ENCODE assay signal across 28 cellular contexts in the genomic region with DNA sequence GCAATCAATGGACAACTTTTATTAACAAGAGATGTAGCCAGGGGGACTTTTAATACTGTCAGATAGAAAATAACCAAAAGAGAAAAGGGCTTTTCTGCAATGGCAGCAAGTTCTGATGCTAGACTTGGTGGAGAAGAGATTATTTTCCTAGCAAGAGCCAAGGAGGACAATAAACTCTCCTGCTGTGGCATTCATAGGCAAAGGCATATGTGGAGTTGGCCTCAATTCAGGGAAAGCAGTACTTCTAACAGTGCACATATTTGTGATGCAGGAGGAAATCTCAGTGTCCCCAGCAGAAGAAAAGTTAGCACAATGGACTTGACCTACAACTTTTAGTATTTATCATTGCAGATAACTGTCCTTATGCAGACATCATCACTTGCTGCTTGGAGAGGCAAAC.
"Had no signal": no experiment of that assay in that cellular context is flagged by ENCODE, and none has a peak within 500 bp of the region (broad histone marks: within the 10 kb centered on the region; RNA-seq: fewer than 3 reads in every experiment).

No MANE protein-coding gene starts in this region.

- H3K36me3 ChIP-seq: colonic mucosa, gastroesophageal sphincter, suprapubic skin, tibial nerve, WERI-Rb-1 had no signal

- H3K4me3 ChIP-seq: colonic mucosa, gastroesophageal sphincter, hepatocyte, suprapubic skin, tibial nerve had no signal

- H3K27me3 ChIP-seq: colonic mucosa, gastroesophageal sphincter, hepatocyte, suprapubic skin, tibial nerve had no signal

- H3K4me1 ChIP-seq: colonic mucosa, gastroesophageal sphincter, parathyroid adenoma, suprapubic skin, tibial nerve had no signal

- H3K27ac Mint-ChIP-seq: activated CD8-positive, alpha-beta memory T cell treated with anti-CD3 and anti-CD28 coated beads, Interleukin-2, amount 10 ng/mL, durations not matched to agents 7 days and 5 days; activated CD8-positive, alpha-beta T cell treated with anti-CD3 and anti-CD28 coated beads for 36 hours; activated naive CD4-positive, alpha-beta T cell treated with anti-CD3 and anti-CD28 coated beads, Interleukin-2, amount 50 U/mL, for 24 hours; activated naive CD8-positive, alpha-beta T cell treated with anti-CD3 and anti-CD28 coated beads, Interleukin-2, amount 50 U/mL, for 24 hours; activated T-helper 2 cell treated with anti-CD3 and anti-CD28 coated beads, Interferon-gamma antibody, Interleukin-2, Interleukin-4, amounts not matched to agents 10 μg/mL and 5 μg/mL and 100 μg/mL, durations not matched to agents 14 hours and 24 hours and 36 hours; mesothelial cell of epicardium; naive B cell; stimulated activated naive B cell treated with anti-CD40 and anti-IgM and Interleukin-4, amounts not matched to agents 10 μg/mL and 1 μg/mL and 100 μg/mL, for 72 hours had no signal

- DNase-seq: activated CD4-positive, alpha-beta T cell treated with anti-CD3 and anti-CD28 coated beads for 1 hour; activated CD4-positive, alpha-beta T cell treated with anti-CD3 and anti-CD28 coated beads, Interleukin-2, amount 50 U/mL, for 1 hour; activated CD8-positive, alpha-beta memory T cell treated with anti-CD3 and anti-CD28 coated beads, Interleukin-2, amount 10 ng/mL, durations not matched to agents 7 days and 5 days; activated CD8-positive, alpha-beta T cell treated with anti-CD3 and anti-CD28 coated beads for 36 hours; activated naive CD8-positive, alpha-beta T cell treated with anti-CD3 and anti-CD28 coated beads, Interleukin-2, amount 50 U/mL, for 24 hours; activated T-cell treated with anti-CD3 and anti-CD28 coated beads, Interleukin-2, amount 50 U/mL, for 48 hours; amygdala; colonic mucosa; effector CD8-positive, alpha-beta T cell; left colon; mammary epithelial cell; naive B cell; occipital lobe; right cardiac atrium; stimulated activated CD4-positive, alpha-beta T cell treated with anti-CD3 and anti-CD28 coated beads, Interleukin-15, amount 100 ng/mL, for 24 hours; stimulated activated CD4-positive, alpha-beta T cell treated with anti-CD3 and anti-CD28 coated beads, Interleukin-2, amount 100 ng/mL, for 24 hours; stimulated activated naive B cell treated with anti-CD40 and anti-IgM and Interleukin-4, amounts not matched to agents 10 μg/mL and 1 μg/mL and 100 μg/mL, for 72 hours; T-helper 9 cell; WERI-Rb-1 had no signal

- H3K27ac ChIP-seq: colonic mucosa, gastroesophageal sphincter, hepatocyte, parathyroid adenoma, suprapubic skin, tibial nerve, WERI-Rb-1 had no signal

- H3K4me3 Mint-ChIP-seq: activated CD8-positive, alpha-beta memory T cell treated with anti-CD3 and anti-CD28 coated beads, Interleukin-2, amount 10 ng/mL, durations not matched to agents 7 days and 5 days; activated CD8-positive, alpha-beta T cell treated with anti-CD3 and anti-CD28 coated beads for 36 hours; activated naive CD4-positive, alpha-beta T cell treated with anti-CD3 and anti-CD28 coated beads, Interleukin-2, amount 50 U/mL, for 24 hours; activated naive CD8-positive, alpha-beta T cell treated with anti-CD3 and anti-CD28 coated beads, Interleukin-2, amount 50 U/mL, for 24 hours; central memory CD8-positive, alpha-beta T cell; mesothelial cell of epicardium; naive B cell; stimulated activated naive B cell treated with anti-CD40 and anti-IgM and Interleukin-4, amounts not matched to agents 10 μg/mL and 1 μg/mL and 100 μg/mL, for 72 hours had no signal

- H3K27me3 Mint-ChIP-seq: activated CD8-positive, alpha-beta memory T cell treated with anti-CD3 and anti-CD28 coated beads, Interleukin-2, amount 10 ng/mL, durations not matched to agents 7 days and 5 days; activated CD8-positive, alpha-beta T cell treated with anti-CD3 and anti-CD28 coated beads for 36 hours; activated naive CD8-positive, alpha-beta T cell treated with anti-CD3 and anti-CD28 coated beads, Interleukin-2, amount 50 U/mL, for 24 hours; central memory CD8-positive, alpha-beta T cell; naive B cell; stimulated activated naive B cell treated with anti-CD40 and anti-IgM and Interleukin-4, amounts not matched to agents 10 μg/mL and 1 μg/mL and 100 μg/mL, for 72 hours had no signal

- H3K9me3 ChIP-seq: colonic mucosa, gastroesophageal sphincter, suprapubic skin, tibial nerve had no signal

- H3K4me1 Mint-ChIP-seq: activated CD8-positive, alpha-beta memory T cell treated with anti-CD3 and anti-CD28 coated beads, Interleukin-2, amount 10 ng/mL, durations not matched to agents 7 days and 5 days; activated naive CD4-positive, alpha-beta T cell treated with anti-CD3 and anti-CD28 coated beads, Interleukin-2, amount 50 U/mL, for 24 hours; activated naive CD8-positive, alpha-beta T cell treated with anti-CD3 and anti-CD28 coated beads, Interleukin-2, amount 50 U/mL, for 24 hours; central memory CD8-positive, alpha-beta T cell; mesothelial cell of epicardium; naive B cell; stimulated activated naive B cell treated with anti-CD40 and anti-IgM and Interleukin-4, amounts not matched to agents 10 μg/mL and 1 μg/mL and 100 μg/mL, for 72 hours had no signal

- H3K36me3 Mint-ChIP-seq: activated CD8-positive, alpha-beta memory T cell treated with anti-CD3 and anti-CD28 coated beads, Interleukin-2, amount 10 ng/mL, durations not matched to agents 7 days and 5 days; activated naive CD4-positive, alpha-beta T cell treated with anti-CD3 and anti-CD28 coated beads, Interleukin-2, amount 50 U/mL, for 24 hours; naive B cell; stimulated activated naive B cell treated with anti-CD40 and anti-IgM and Interleukin-4, amounts not matched to agents 10 μg/mL and 1 μg/mL and 100 μg/mL, for 72 hours had no signal

- H3K9me3 Mint-ChIP-seq: activated T-helper 2 cell treated with anti-CD3 and anti-CD28 coated beads, Interferon-gamma antibody, Interleukin-2, Interleukin-4, amounts not matched to agents 10 μg/mL and 5 μg/mL and 100 μg/mL, durations not matched to agents 14 hours and 24 hours and 36 hours had no signal

- H3K9ac ChIP-seq: parathyroid adenoma had no signal
